In genomic region chr6:55748880-55749279, GRCh38 we compare ENCODE assay signal across 34 cellular contexts.
"Had no signal": no experiment of that assay in that cellular context is flagged by ENCODE, and none has a peak within 500 bp of the region (broad histone marks: within the 10 kb centered on the region; RNA-seq: fewer than 3 reads in every experiment).

No MANE protein-coding gene starts in this region.

- H3K9ac ChIP-seq: KMS-11 had no signal

- H3K27me3 ChIP-seq: MG63 had no signal

- H3K4me3 ChIP-seq: MG63 had no signal

- DNase-seq: Karpas-422, Kasumi-1, MG63, MM.1S, MV-4-11, NCI-H1048, NCI-H1092, NCI-H1092 treated with DMSO at 0.1 percent for 48 hours, NCI-H1105, NCI-H1105 treated with DMSO at 0.1 percent for 48 hours, NCI-H1417, NCI-H1417 treated with DMSO at 0.1 percent for 48 hours, NCI-H1436, NCI-H1436 treated with DMSO at 0.1 percent for 48 hours, NCI-H146, NCI-H1694, NCI-H1694 treated with DMSO at 0.1 percent for 48 hours, NCI-H187, NCI-H187 treated with DMSO at 0.1 percent for 48 hours, NCI-H1930, NCI-H2029, NCI-H2029 treated with DMSO at 0.1 percent for 48 hours, NCI-H2081, NCI-H2081 treated with DMSO at 0.1 percent for 48 hours, NCI-H2107, NCI-H2171, NCI-H2171 treated with DMSO at 0.1 percent for 48 hours, NCI-H2227 treated with DMSO at 0.1 percent for 48 hours, NCI-H226, NCI-H345, NCI-H446, NCI-H446 treated with DMSO at 0.1 percent for 48 hours, NCI-H510A had no signal

- H3K36me3 ChIP-seq: MG63 had no signal

- H3K9me3 ChIP-seq: MG63 had no signal

- H3K4me2 ChIP-seq: KMS-11 had no signal

- H3K27ac ChIP-seq: KMS-11 had no signal
